ENCODE assay signal across 18 cellular contexts in genomic region chr9:84671651-84672467, GRCh38. TPM values are rescaled to one million over a fixed set of nuclear protein-coding genes. Genes with fewer than 3 reads are reported as not detected.
A peak's percentile ranks its signal among the peaks of the same experiment; 100 is the strongest.
DNase-seq lines count a peak whose midpoint lies in the region; FAIRE-seq and TF ChIP-seq lines count a peak whose summit lies in the region.
"Had no signal": no experiment of that assay in that cellular context is flagged by ENCODE, and none has a peak within 500 bp of the region (broad histone marks: within the 10 kb centered on the region; RNA-seq: fewer than 3 reads in every experiment).

No MANE protein-coding gene starts in this region.

- 24% methylated on average over 9 of the region's 9 CpGs for WGBS in mammary epithelial cell (ENCODE audit: low coverage, missing lambda C conversion rate)
- 41 to 53% methylated on average over 9 of the region's 9 CpGs for WGBS in esophagus squamous epithelium, 2 donors

- intact Hi-C loops in breast epithelium (cut with DNase I; ENCODE audit: low total_unique reads) (no loop called here), mammary epithelial cell (cut with micrococcal nuclease) (loop anchor here (5.0 kb wide), 1 partner anchor 740 kb away; no protein-coding TSS in a partner anchor), esophagus squamous epithelium (cut with DNase I) (no loop called here), tibial artery (cut with DNase I; ENCODE audit: low total_unique reads) (loop anchor here (10.0 kb wide), 1 partner anchor 113 kb away; no protein-coding TSS in a partner anchor)

- H3K27me3 ChIP-seq in breast epithelium = peaks cover 3 to 9% of the 10 kb centered on the region in 2 donors
- H3K27me3 ChIP-seq in mammary epithelial cell (ENCODE audit: insufficient read depth, low read length) = peaks cover 10% of the 10 kb centered on the region
- peaks cover 0 to 47% (median 0%) of the 10 kb centered on the region in 4 donors for H3K27me3 ChIP-seq in esophagus squamous epithelium
- no peaks in the 10 kb centered on the region for H3K27me3 ChIP-seq in tibial artery
- H3K27me3 ChIP-seq: ovary had no signal

- H4K20me1 ChIP-seq in mammary epithelial cell (ENCODE audit: insufficient read depth, low read length) = no peaks in the 10 kb centered on the region

- H3K4me3 Mint-ChIP-seq in neural crest cell = peak overlapping the region; percentile 90
- H3K4me3 Mint-ChIP-seq: activated naive CD8-positive, alpha-beta T cell treated with anti-CD3 and anti-CD28 coated beads, Interleukin-2, amount 10 ng/mL, durations not matched to agents 7 days and 5 days had no signal

- no peaks in the 10 kb centered on the region for H3K9me3 Mint-ChIP-seq in neural crest cell
- H3K9me3 Mint-ChIP-seq: activated naive CD8-positive, alpha-beta T cell treated with anti-CD3 and anti-CD28 coated beads, Interleukin-2, amount 10 ng/mL, durations not matched to agents 7 days and 5 days; WTC11 had no signal

- no peak for TF ChIP-seq CTCF in breast epithelium (IDR thresholded peaks at IDR 0.05)
- no peak for TF ChIP-seq CTCF in mammary epithelial cell (conservative IDR thresholded peaks at IDR 0.05 in 1 of 2, IDR thresholded peaks at IDR 0.05 in 1 of 2; ENCODE audit: extremely low read depth in 1 of 2, insufficient read depth in 1 of 2, low read depth in 1 of 2, low read length in 2 of 2)
- no peak for TF ChIP-seq CTCF in esophagus squamous epithelium (IDR thresholded peaks at IDR 0.05)
- no peak for TF ChIP-seq CTCF in neural crest cell (conservative IDR thresholded peaks at IDR 0.05)
- no peak for TF ChIP-seq CTCF in tibial artery (IDR thresholded peaks at IDR 0.05)

- no TSS peak for BruUV-seq in mammary epithelial cell (replicated peaks; lab: Mats Ljungman, UMichigan)

- no peak overlapping the region for H3K4me2 ChIP-seq in mammary epithelial cell (ENCODE audit: insufficient read depth, low read depth, low read length)

- peaks cover 52% of the 10 kb centered on the region for H3K27me3 Mint-ChIP-seq in neural crest cell (ENCODE audit: low read depth)

- no peaks in the 10 kb centered on the region for H3K4me1 ChIP-seq in breast epithelium
- H3K4me1 ChIP-seq in mammary epithelial cell (ENCODE audit: insufficient read depth, low read length) = peaks cover 31% of the 10 kb centered on the region
- H3K4me1 ChIP-seq in esophagus squamous epithelium = peaks cover 5 to 76% (median 14%) of the 10 kb centered on the region in 3 donors
- H3K4me1 ChIP-seq in tibial artery = peaks cover 0 to 43% (median 14%) of the 10 kb centered on the region in 4 donors

- H3K9ac ChIP-seq in mammary epithelial cell (ENCODE audit: insufficient read depth, low read length) = no peak overlapping the region

- H3K36me3 ChIP-seq in breast epithelium (no peaks in the 10 kb centered on the region), mammary epithelial cell (ENCODE audit: insufficient read depth, low read length) (no peaks in the 10 kb centered on the region), esophagus squamous epithelium (no peaks in the 10 kb centered on the region), tibial artery (no peaks in the 10 kb centered on the region)
- H3K36me3 ChIP-seq: ovary, uterus had no signal

- no peak for TF ChIP-seq POLR2A in breast epithelium (IDR thresholded peaks at IDR 0.05)
- TF ChIP-seq POLR2A in esophagus squamous epithelium (IDR thresholded peaks at IDR 0.05) = no peak
- no peak for TF ChIP-seq POLR2A in GM12891 (IDR thresholded peaks at IDR 0.05; ENCODE audit: low read depth, low read length)

- DNase-seq in breast epithelium (ENCODE audit: low spot score in 2 of 2) (no peak), mammary epithelial cell (no peak), esophagus squamous epithelium (lab: John Stamatoyannopoulos, UW) (no peak), neural crest cell (ENCODE audit: low read depth, low spot score) (no peak), tibial artery (no peak), NCI-H345 (lab: John Stamatoyannopoulos, UW) (no peak), GM12891 (ENCODE audit: insufficient read length, low spot score) (no peak)
- no peak for DNase-seq in activated naive CD4-positive, alpha-beta T cell treated with anti-CD3 and anti-CD28 coated beads, Interleukin-2, amount 50 U/mL, for 16 hours
- DNase-seq: activated naive CD8-positive, alpha-beta T cell treated with anti-CD3 and anti-CD28 coated beads, Interleukin-2, amount 10 ng/mL, durations not matched to agents 7 days and 5 days; activated T-cell treated with anti-CD3 and anti-CD28 coated beads for 4 hours; GDM1; Karpas-422; NCI-H146; NCI-H510A; ovary; uterus had no signal

- no peaks in the 10 kb centered on the region for H3K9me3 ChIP-seq in breast epithelium
- H3K9me3 ChIP-seq in mammary epithelial cell (replicated peaks; ENCODE audit: insufficient read depth, low read length) = no peaks in the 10 kb centered on the region
- no peaks in the 10 kb centered on the region for H3K9me3 ChIP-seq in esophagus squamous epithelium
- no peaks in the 10 kb centered on the region for H3K9me3 ChIP-seq in tibial artery
- H3K9me3 ChIP-seq: ovary, uterus had no signal

- no peaks in the 10 kb centered on the region for H3K36me3 Mint-ChIP-seq in neural crest cell (ENCODE audit: low read depth)
- H3K36me3 Mint-ChIP-seq: activated naive CD8-positive, alpha-beta T cell treated with anti-CD3 and anti-CD28 coated beads, Interleukin-2, amount 10 ng/mL, durations not matched to agents 7 days and 5 days; WTC11 had no signal

- CTCF ChIA-PET in mammary epithelial cell (lab: Charles Lee; ENCODE audit: low non-redundant PET) = no interaction called here

- peaks cover 58% of the 10 kb centered on the region for H3K4me1 Mint-ChIP-seq in neural crest cell

- dilution Hi-C loops in mammary epithelial cell (cut with HindIII; ENCODE audit: low sequenced_read_pairs) = no loop called here

- FAIRE-seq in GM12891 (lab: Jason Lieb, UNC) = no peak

- H2AFZ ChIP-seq in mammary epithelial cell (ENCODE audit: low read depth, low read length) = no peak overlapping the region

- peak overlapping the region; percentile 68 to 84 (median 69) for H3K4me3 ChIP-seq in breast epithelium
- H3K4me3 ChIP-seq in mammary epithelial cell (replicated peaks in 1 of 3; ENCODE audit: insufficient read depth in 1 of 3, low read depth in 2 of 3, low read length in 3 of 3) = no peak overlapping the region
- H3K4me3 ChIP-seq in esophagus squamous epithelium = peak overlapping the region in 3 of 4 donors; percentile 15 to 60 (median 49)
- H3K4me3 ChIP-seq in tibial artery = peak overlapping the region; percentile 64 to 91
- H3K4me3 ChIP-seq: lung, ovary, uterus had no signal

- in situ Hi-C loops in mammary epithelial cell (cut with MboI; ENCODE audit: low sequenced_read_pairs in 2 of 2) = loop anchor here in 1 of 2 donors (25.0 kb wide), 1 partner anchor 260 kb away; no protein-coding TSS in a partner anchor

- H3K27ac Mint-ChIP-seq in neural crest cell (ENCODE audit: unreplicated experiment) = no peak overlapping the region
- H3K27ac Mint-ChIP-seq: activated naive CD8-positive, alpha-beta T cell treated with anti-CD3 and anti-CD28 coated beads, Interleukin-2, amount 10 ng/mL, durations not matched to agents 7 days and 5 days; WTC11 had no signal

- H3K27ac ChIP-seq in breast epithelium = peak overlapping the region; percentile 96 to 97
- no peak overlapping the region for H3K27ac ChIP-seq in mammary epithelial cell (ENCODE audit: insufficient read depth, low read depth, low read length)
- H3K27ac ChIP-seq in esophagus squamous epithelium = peak overlapping the region; percentile 1 to 86 (median 62)
- H3K27ac ChIP-seq in tibial artery = peak overlapping the region; percentile 91 to 92
- H3K27ac ChIP-seq: ovary, uterus had no signal

- no peaks in the 10 kb centered on the region for H3K79me2 ChIP-seq in mammary epithelial cell (ENCODE audit: insufficient read depth, low read length)

TF ChIP-seq in GM12891, 5 proteins besides CTCF, POLR2A, EP300 and RAD21:
- TF ChIP-seq SPI1 (IDR thresholded peaks at IDR 0.05; ENCODE audit: low read depth, low read length) (no peak), POLR2AphosphoS5 (IDR thresholded peaks at IDR 0.05; ENCODE audit: low read depth, low read length) (no peak), TAF1 (IDR thresholded peaks at IDR 0.05; ENCODE audit: low read depth, low read length) (no peak), POU2F2 (IDR thresholded peaks at IDR 0.05; ENCODE audit: low read depth, low read length) (no peak), PAX5 (IDR thresholded peaks at IDR 0.05; ENCODE audit: insufficient read depth, low read length, severe bottlenecking) (no peak)

RNA-seq across cellular contexts. Expression of gene NTRK2, which starts 2.3 kb away (rescaled TPM):
- total RNA-seq in breast epithelium (100 to 1,000 TPM in 2 of 3 donors, 10 to 100 TPM in 1; 25.9 to 134 (median 112) TPM), mammary epithelial cell (1 to 10 TPM in 1 of 2 donors, under 1 TPM in 1; 0.07 to 1.5 TPM), esophagus squamous epithelium (10 to 100 TPM in 2 of 4 donors, 1 to 10 TPM in 2; 2.9 to 15.9 (median 8.4) TPM), neural crest cell (20.1 and 20.6 TPM in 2 replicates)
- 0.07 TPM for polyA plus RNA-seq in mammary epithelial cell
- polyA minus RNA-seq in mammary epithelial cell = not detected
- polyA plus RNA-seq in GM12891 (2012; ENCODE audit: low read depth, missing spikeins) = 0.67 TPM
- total RNA-seq: activated naive CD8-positive, alpha-beta T cell treated with anti-CD3 and anti-CD28 coated beads, Interleukin-2, amount 10 ng/mL, durations not matched to agents 7 days and 5 days had no signal

Comparison
In these comparisons a context has a peak if more than half of its experiments do, and no peak if none do; other contexts are left out.
1. H3K4me3 ChIP-seq: peak in breast epithelium (3 of 3), esophagus squamous epithelium (3 of 4) and tibial artery (2 of 2); none in mammary epithelial cell (0 of 3).
2. intact Hi-C loops: an anchor here in mammary epithelial cell (5.0 kb wide) and tibial artery (10.0 kb wide); none called in breast epithelium and esophagus squamous epithelium.